1 cellular context compared by ENCODE assay signal in the genomic region with DNA sequence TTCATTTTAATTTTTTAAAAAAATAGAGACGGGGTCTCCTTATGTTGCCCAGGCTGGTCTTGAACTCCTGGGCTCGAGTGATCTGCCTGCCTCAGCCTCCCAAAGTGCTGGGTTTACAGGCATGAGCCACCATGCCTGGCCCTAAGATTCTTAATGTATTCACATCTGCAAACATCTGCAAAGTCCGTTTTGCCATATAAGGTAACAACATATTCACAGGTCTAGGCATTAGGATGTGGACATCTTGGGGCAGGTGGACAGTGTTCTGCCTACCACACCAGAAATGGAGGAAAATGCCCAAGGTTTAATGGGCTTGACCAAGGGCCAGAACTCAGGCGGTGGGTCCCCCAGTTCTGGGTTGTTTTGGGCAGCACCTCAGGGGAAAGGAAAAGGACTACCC.
TF ChIP-seq lines count a peak whose summit lies in the region.

No MANE protein-coding gene starts in this region.

TF ChIP-seq in GM23338, 12 proteins besides CTCF, POLR2A, EP300 and RAD21 (continued from another document):
- no peak for TF ChIP-seq ZNF114 (CRISPR knock-in tag; IDR thresholded peaks at IDR 0.05)
- TF ChIP-seq STAT1 (IDR thresholded peaks at IDR 0.05; ENCODE audit: unreplicated experiment), result no peak
